In the genomic region with DNA sequence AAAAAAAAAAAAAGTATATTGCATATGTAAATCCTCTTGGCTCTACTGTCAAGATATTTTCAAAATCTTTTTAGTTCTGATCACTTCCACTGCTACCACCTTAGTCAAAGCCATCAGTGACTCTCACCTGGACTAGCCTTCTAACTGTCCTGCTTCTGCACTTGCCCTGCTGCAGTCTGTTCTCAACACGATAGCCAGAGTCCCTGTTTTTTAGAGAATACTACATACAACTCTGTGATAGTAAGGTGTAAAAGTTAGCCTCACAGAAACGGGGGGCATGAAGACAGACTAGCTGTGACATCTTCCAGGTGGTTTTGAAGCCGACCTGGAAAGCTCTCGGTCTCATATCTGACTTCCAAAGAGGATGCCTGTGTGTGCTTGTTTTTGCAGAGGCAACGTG, we compare ENCODE assay signal across 25 cellular contexts. TPM values are rescaled to one million over a fixed set of nuclear protein-coding genes. Genes with fewer than 3 reads are reported as not detected.
DNase-seq lines count a peak whose midpoint lies in the region; ATAC-seq and TF ChIP-seq lines count a peak whose summit lies in the region.
"Had no signal": no experiment of that assay in that cellular context is flagged by ENCODE, and none has a peak within 500 bp of the region (broad histone marks: within the 10 kb centered on the region; RNA-seq: fewer than 3 reads in every experiment).

No MANE protein-coding gene starts in this region.

- ATAC-seq in stimulated activated naive CD8-positive, alpha-beta T cell treated with anti-CD3 and anti-CD28 coated beads, Interleukin-15, amount 100 ng/mL, for 72 hours, result no peak
- no peak for ATAC-seq in HG03439 (IDR thresholded peaks at IDR 0.05; ENCODE audit: unreplicated experiment)
- ATAC-seq: esophagus mucosa; stimulated activated memory B cell treated with anti-CD40 and anti-IgM and Interleukin-4, amounts not matched to agents 10 μg/mL and 1 μg/mL and 100 μg/mL, for 72 hours; upper lobe of right lung had no signal

- intact Hi-C loops in Caco-2 (cut with micrococcal nuclease; ENCODE audit: unreplicated experiment), result no loop called here

- H3K4me3 ChIP-seq in Caco-2 (ENCODE audit: low read depth, low read length), result no peak overlapping the region
- H3K4me3 ChIP-seq: HAP-1, Peyer's patch, upper lobe of right lung had no signal

- peaks cover 10% of the 10 kb centered on the region for H3K4me1 Mint-ChIP-seq in T-helper 2 cell treated with Interferon-gamma antibody and Interleukin-4, amounts not matched to agents 5 μg/mL and 100 μg/mL, for 36 hours (ENCODE audit: low read depth)
- H3K4me1 Mint-ChIP-seq in stimulated activated naive CD8-positive, alpha-beta T cell treated with anti-CD3 and anti-CD28 coated beads, Interleukin-15, Interleukin-2, amounts not matched to agents 100 ng/mL and 50 ng/mL, for 24 hours (ENCODE audit: low read depth), result peaks cover 33% of the 10 kb centered on the region
- H3K4me1 Mint-ChIP-seq in stimulated activated naive CD8-positive, alpha-beta T cell treated with anti-CD3 and anti-CD28 coated beads, Interleukin-15, amount 100 ng/mL, for 72 hours, result peaks cover 20% of the 10 kb centered on the region
- H3K4me1 Mint-ChIP-seq in activated naive CD8-positive, alpha-beta T cell (ENCODE audit: low read depth), result peaks cover 15% of the 10 kb centered on the region
- no peaks in the 10 kb centered on the region for H3K4me1 Mint-ChIP-seq in Caco-2 (ENCODE audit: low read depth, unreplicated experiment)
- H3K4me1 Mint-ChIP-seq: central memory CD8-positive, alpha-beta T cell had no signal

- POLR2A ChIA-PET in Caco-2 (lab: Charles Lee), result no interaction called here

- TF ChIP-seq CTCF in Caco-2 (IDR thresholded peaks at IDR 0.05; ENCODE audit: insufficient read depth in 1 of 2, low read depth in 1 of 2, low read length in 1 of 2, severe bottlenecking in 1 of 2, unreplicated experiment in 1 of 2), result no peak

- H3K27ac Mint-ChIP-seq in T-helper 2 cell treated with Interferon-gamma antibody and Interleukin-4, amounts not matched to agents 5 μg/mL and 100 μg/mL, for 36 hours, result peak overlapping the region; percentile 55
- peak overlapping the region; percentile 89 for H3K27ac Mint-ChIP-seq in stimulated activated naive CD8-positive, alpha-beta T cell treated with anti-CD3 and anti-CD28 coated beads, Interleukin-15, Interleukin-2, amounts not matched to agents 100 ng/mL and 50 ng/mL, for 24 hours
- no peak overlapping the region for H3K27ac Mint-ChIP-seq in stimulated activated naive CD8-positive, alpha-beta T cell treated with anti-CD3 and anti-CD28 coated beads, Interleukin-15, amount 100 ng/mL, for 72 hours
- H3K27ac Mint-ChIP-seq in activated naive CD8-positive, alpha-beta T cell, result peak overlapping the region; percentile 52
- H3K27ac Mint-ChIP-seq in Caco-2 (ENCODE audit: unreplicated experiment), result no peak overlapping the region
- H3K27ac Mint-ChIP-seq: activated CD4-positive, alpha-beta T cell treated with anti-CD3 and anti-CD28 coated beads, Interleukin-2, amount 10 ng/mL, durations not matched to agents 7 days and 5 days; CD14-positive monocyte; memory B cell; nephron; stimulated activated memory B cell treated with anti-CD40 and anti-IgM and Interleukin-4, amounts not matched to agents 10 μg/mL and 1 μg/mL and 100 μg/mL, for 72 hours had no signal

- no TSS peak for BruUV-seq in Caco-2 (replicated peaks; lab: Mats Ljungman, UMichigan)

- H3K4me1 ChIP-seq in Caco-2, result no peaks in the 10 kb centered on the region
- H3K4me1 ChIP-seq: Peyer's patch, upper lobe of right lung had no signal

- no peaks in the 10 kb centered on the region for H3K27me3 ChIP-seq in Caco-2 (replicated peaks; ENCODE audit: control insufficient read depth, insufficient read depth, low read length)
- H3K27me3 ChIP-seq: Peyer's patch, upper lobe of right lung had no signal

- peaks cover 27% of the 10 kb centered on the region for H3K36me3 Mint-ChIP-seq in T-helper 2 cell treated with Interferon-gamma antibody and Interleukin-4, amounts not matched to agents 5 μg/mL and 100 μg/mL, for 36 hours (ENCODE audit: low read depth)
- H3K36me3 Mint-ChIP-seq in stimulated activated naive CD8-positive, alpha-beta T cell treated with anti-CD3 and anti-CD28 coated beads, Interleukin-15, Interleukin-2, amounts not matched to agents 100 ng/mL and 50 ng/mL, for 24 hours (ENCODE audit: low read depth), result peaks cover 38% of the 10 kb centered on the region
- H3K36me3 Mint-ChIP-seq in activated naive CD8-positive, alpha-beta T cell, result peaks cover 2% of the 10 kb centered on the region
- H3K36me3 Mint-ChIP-seq in Caco-2 (ENCODE audit: insufficient read depth, unreplicated experiment), result peaks cover 56% of the 10 kb centered on the region

- H3K9me3 ChIP-seq in Caco-2, result no peaks in the 10 kb centered on the region
- H3K9me3 ChIP-seq: HAP-1, Peyer's patch, upper lobe of right lung had no signal

- no peaks in the 10 kb centered on the region for H3K9me3 Mint-ChIP-seq in T-helper 2 cell treated with Interferon-gamma antibody and Interleukin-4, amounts not matched to agents 5 μg/mL and 100 μg/mL, for 36 hours
- no peaks in the 10 kb centered on the region for H3K9me3 Mint-ChIP-seq in stimulated activated naive CD8-positive, alpha-beta T cell treated with anti-CD3 and anti-CD28 coated beads, Interleukin-15, Interleukin-2, amounts not matched to agents 100 ng/mL and 50 ng/mL, for 24 hours
- no peaks in the 10 kb centered on the region for H3K9me3 Mint-ChIP-seq in stimulated activated naive CD8-positive, alpha-beta T cell treated with anti-CD3 and anti-CD28 coated beads, Interleukin-15, amount 100 ng/mL, for 72 hours
- no peaks in the 10 kb centered on the region for H3K9me3 Mint-ChIP-seq in activated naive CD8-positive, alpha-beta T cell (ENCODE audit: low read depth)
- no peaks in the 10 kb centered on the region for H3K9me3 Mint-ChIP-seq in Caco-2 (ENCODE audit: unreplicated experiment)
- H3K9me3 Mint-ChIP-seq: activated CD4-positive, alpha-beta T cell treated with anti-CD3 and anti-CD28 coated beads, Interleukin-2, amount 10 ng/mL, durations not matched to agents 7 days and 5 days; activated T-helper 17 cell treated with anti-CD3 and anti-CD28 coated beads, Interleukin-2, amount 50 U/mL, for 72 hours; central memory CD8-positive, alpha-beta T cell; memory B cell; nephron; stimulated activated memory B cell treated with anti-CD40 and anti-IgM and Interleukin-4, amounts not matched to agents 10 μg/mL and 1 μg/mL and 100 μg/mL, for 72 hours had no signal

- no peaks in the 10 kb centered on the region for H3K36me3 ChIP-seq in Caco-2 (ENCODE audit: control insufficient read depth, insufficient read depth, low read length)

- no peaks in the 10 kb centered on the region for H3K27me3 Mint-ChIP-seq in T-helper 2 cell treated with Interferon-gamma antibody and Interleukin-4, amounts not matched to agents 5 μg/mL and 100 μg/mL, for 36 hours (ENCODE audit: low read depth)
- no peaks in the 10 kb centered on the region for H3K27me3 Mint-ChIP-seq in stimulated activated naive CD8-positive, alpha-beta T cell treated with anti-CD3 and anti-CD28 coated beads, Interleukin-15, Interleukin-2, amounts not matched to agents 100 ng/mL and 50 ng/mL, for 24 hours
- H3K27me3 Mint-ChIP-seq in stimulated activated naive CD8-positive, alpha-beta T cell treated with anti-CD3 and anti-CD28 coated beads, Interleukin-15, amount 100 ng/mL, for 72 hours, result no peaks in the 10 kb centered on the region
- H3K27me3 Mint-ChIP-seq in activated naive CD8-positive, alpha-beta T cell, result no peaks in the 10 kb centered on the region
- no peaks in the 10 kb centered on the region for H3K27me3 Mint-ChIP-seq in Caco-2 (ENCODE audit: insufficient read depth, unreplicated experiment)
- H3K27me3 Mint-ChIP-seq: activated CD4-positive, alpha-beta T cell treated with anti-CD3 and anti-CD28 coated beads, Interleukin-2, amount 10 ng/mL, durations not matched to agents 7 days and 5 days; activated T-helper 17 cell treated with anti-CD3 and anti-CD28 coated beads, Interleukin-2, amount 50 U/mL, for 72 hours; central memory CD8-positive, alpha-beta T cell; memory B cell; stimulated activated memory B cell treated with anti-CD40 and anti-IgM and Interleukin-4, amounts not matched to agents 10 μg/mL and 1 μg/mL and 100 μg/mL, for 72 hours had no signal

- CTCF ChIA-PET in Caco-2 (lab: Charles Lee), result no interaction called here

- DNase-seq in T-helper 2 cell treated with Interferon-gamma antibody and Interleukin-4, amounts not matched to agents 5 μg/mL and 100 μg/mL, for 36 hours (ENCODE audit: low spot score), result no peak
- no peak for DNase-seq in T-helper 2 cell
- no peak for DNase-seq in stimulated activated naive CD8-positive, alpha-beta T cell treated with anti-CD3 and anti-CD28 coated beads, Interleukin-15, amount 100 ng/mL, for 72 hours
- DNase-seq in dedifferentiated amniotic fluid mesenchymal stem cell (ENCODE audit: extremely low spot score), result no peak
- DNase-seq in Caco-2, result no peak
- DNase-seq: activated CD4-positive, alpha-beta T cell treated with anti-CD3 and anti-CD28 coated beads, Interleukin-2, amount 10 ng/mL, durations not matched to agents 7 days and 5 days; foreskin fibroblast; Kasumi-1; NCI-H1417 treated with DMSO at 0.1 percent for 48 hours; NCI-H2029 treated with DMSO at 0.1 percent for 48 hours; NCI-H524 treated with DMSO at 0.1 percent for 48 hours; Peyer's patch; SHP77; upper lobe of right lung had no signal

- H3K4me3 Mint-ChIP-seq in T-helper 2 cell treated with Interferon-gamma antibody and Interleukin-4, amounts not matched to agents 5 μg/mL and 100 μg/mL, for 36 hours, result no peak overlapping the region
- H3K4me3 Mint-ChIP-seq in stimulated activated naive CD8-positive, alpha-beta T cell treated with anti-CD3 and anti-CD28 coated beads, Interleukin-15, Interleukin-2, amounts not matched to agents 100 ng/mL and 50 ng/mL, for 24 hours, result no peak overlapping the region
- H3K4me3 Mint-ChIP-seq in stimulated activated naive CD8-positive, alpha-beta T cell treated with anti-CD3 and anti-CD28 coated beads, Interleukin-15, amount 100 ng/mL, for 72 hours, result no peak overlapping the region
- H3K4me3 Mint-ChIP-seq in activated naive CD8-positive, alpha-beta T cell, result no peak overlapping the region
- no peak overlapping the region for H3K4me3 Mint-ChIP-seq in Caco-2 (ENCODE audit: unreplicated experiment)
- H3K4me3 Mint-ChIP-seq: activated CD4-positive, alpha-beta T cell treated with anti-CD3 and anti-CD28 coated beads, Interleukin-2, amount 10 ng/mL, durations not matched to agents 7 days and 5 days; CD14-positive monocyte; central memory CD8-positive, alpha-beta T cell; memory B cell; nephron; stimulated activated memory B cell treated with anti-CD40 and anti-IgM and Interleukin-4, amounts not matched to agents 10 μg/mL and 1 μg/mL and 100 μg/mL, for 72 hours had no signal

RNA-seq across cellular contexts. Expression of a gene that starts 24.6 kb away (rescaled TPM):
- 240 and 270 TPM in 2 replicates for total RNA-seq in Caco-2 (2022)

RNA-seq across cellular contexts. Expression of a gene that starts 52.4 kb away (rescaled TPM):
- 7.1 and 7.4 TPM in 2 replicates for total RNA-seq in Caco-2 (2022)

Comparison
In these comparisons a context has a peak if more than half of its experiments do, and no peak if none do; other contexts are left out.
1. H3K27ac Mint-ChIP-seq: peak in T-helper 2 cell treated with Interferon-gamma antibody and Interleukin-4, amounts not matched to agents 5 μg/mL and 100 μg/mL, for 36 hours (single experiment), stimulated activated naive CD8-positive, alpha-beta T cell treated with anti-CD3 and anti-CD28 coated beads, Interleukin-15, Interleukin-2, amounts not matched to agents 100 ng/mL and 50 ng/mL, for 24 hours (single experiment) and activated naive CD8-positive, alpha-beta T cell (single experiment); none in stimulated activated naive CD8-positive, alpha-beta T cell treated with anti-CD3 and anti-CD28 coated beads, Interleukin-15, amount 100 ng/mL, for 72 hours (0 of 2) and Caco-2 (single experiment).